ENCODE assay signal across 8 cellular contexts in genomic region chr22:36356708-36357694, GRCh38. TPM values are rescaled to one million over a fixed set of nuclear protein-coding genes. Genes with fewer than 3 reads are reported as not detected.
DNase-seq lines count a peak whose midpoint lies in the region; ATAC-seq and TF ChIP-seq lines count a peak whose summit lies in the region.

No MANE protein-coding gene starts in this region.

- TF ChIP-seq CTCF in dorsolateral prefrontal cortex (IDR thresholded peaks at IDR 0.05 in 54 of 56, conservative IDR thresholded peaks at IDR 0.05 in 2 of 56; ENCODE audit: low read depth in 1 of 56, partially characterized antibody in 56 of 56): no peak
- TF ChIP-seq CTCF in progenitor cell of endocrine pancreas (IDR thresholded peaks at IDR 0.05; ENCODE audit: unreplicated experiment): no peak

- POLR2A ChIA-PET in CD4-positive, alpha-beta memory T cell (lab: Charles Lee; ENCODE audit: partially characterized antibody): interaction anchor here (1.1 to 59.9 kb wide), 4 partner anchors 6 to 99 kb away, joined by 3 to 2535 read pairs (median 1269); partner anchors contain the start of gene MYH9

- CTCF ChIA-PET in CD4-positive, alpha-beta memory T cell (lab: Charles Lee; ENCODE audit: partially characterized antibody): interaction anchor here (0.8 to 3.0 kb wide), 11 partner anchors 8 to 112 kb away, joined by 3 to 12 read pairs (median 4); no protein-coding TSS in a partner anchor

- DNase-seq in CD4-positive, alpha-beta memory T cell: peak in 3 of 5 donors; percentile 49 to 82 (median 58)
- DNase-seq in T-helper 17 cell (peak in 1 of 3 donors; percentile 40), dorsolateral prefrontal cortex (no peak), progenitor cell of endocrine pancreas (ENCODE audit: low spot score, unreplicated experiment) (no peak), left lobe of liver (ENCODE audit: low spot score) (no peak), OCI-M1 (lab: John Stamatoyannopoulos, UW) (no peak)

- peaks cover 75 to 99% (median 88%) of the 10 kb centered on the region in 4 donors for H3K4me1 Mint-ChIP-seq in CD4-positive, alpha-beta memory T cell
- H3K4me1 Mint-ChIP-seq in T-helper 17 cell (peaks cover 84% of the 10 kb centered on the region), progenitor cell of endocrine pancreas (ENCODE audit: low read depth) (peaks cover 73% of the 10 kb centered on the region)

- intact Hi-C loops in CD4-positive, alpha-beta memory T cell (cut with micrococcal nuclease): loop anchor here (1.0 to 2.0 kb wide), 4 partner anchors 8 to 31 kb away; no protein-coding TSS in a partner anchor
- intact Hi-C loops in dorsolateral prefrontal cortex (cut with DNase I): no loop called here

- no peaks in the 10 kb centered on the region for H3K27me3 ChIP-seq in CD4-positive, alpha-beta memory T cell (ENCODE audit: insufficient read depth, low read length)
- H3K27me3 ChIP-seq in dorsolateral prefrontal cortex: no peaks in the 10 kb centered on the region

- peaks cover 0 to 6% (median 0%) of the 10 kb centered on the region in 8 donors for H3K9me3 Mint-ChIP-seq in CD4-positive, alpha-beta memory T cell
- H3K9me3 Mint-ChIP-seq in progenitor cell of endocrine pancreas (ENCODE audit: low read depth): no peaks in the 10 kb centered on the region

- peaks cover 100% of the 10 kb centered on the region for H3K4me1 ChIP-seq in CD4-positive, alpha-beta memory T cell (ENCODE audit: insufficient read depth, low read length)

- H3K9me3 ChIP-seq in CD4-positive, alpha-beta memory T cell (ENCODE audit: control insufficient read depth in 1 of 2, low read length in 2 of 2): no peaks in the 10 kb centered on the region
- H3K9me3 ChIP-seq in T-helper 17 cell (ENCODE audit: control insufficient read depth, low read length, poor library complexity, severe bottlenecking): no peaks in the 10 kb centered on the region

- H3K4me3 ChIP-seq in CD4-positive, alpha-beta memory T cell (ENCODE audit: low read length in 2 of 2): peak overlapping the region; percentile 19 to 39
- no peak overlapping the region for H3K4me3 ChIP-seq in dorsolateral prefrontal cortex

- no peaks in the 10 kb centered on the region for H3K27me3 Mint-ChIP-seq in CD4-positive, alpha-beta memory T cell
- H3K27me3 Mint-ChIP-seq in T-helper 17 cell (no peaks in the 10 kb centered on the region), progenitor cell of endocrine pancreas (no peaks in the 10 kb centered on the region)

- peak overlapping the region; percentile 55 for H3K27ac ChIP-seq in CD4-positive, alpha-beta memory T cell (ENCODE audit: low read depth, low read length)
- H3K27ac ChIP-seq in dorsolateral prefrontal cortex: peak overlapping the region in 51 of 59 donors; percentile 5 to 92 (median 71)

- H3K4me3 Mint-ChIP-seq in CD4-positive, alpha-beta memory T cell: peak overlapping the region; percentile 74 to 89 (median 82)
- H3K4me3 Mint-ChIP-seq in T-helper 17 cell: peak overlapping the region; percentile 96
- no peak overlapping the region for H3K4me3 Mint-ChIP-seq in progenitor cell of endocrine pancreas (ENCODE audit: low read depth)

- ATAC-seq in T-helper 17 cell (peak; percentile 57), left lobe of liver (no peak), GM19035 (IDR thresholded peaks at IDR 0.05; ENCODE audit: unreplicated experiment) (no peak), GM18868 (IDR thresholded peaks at IDR 0.05; ENCODE audit: unreplicated experiment) (no peak)

- peaks cover 18 to 48% of the 10 kb centered on the region in 2 donors for H3K36me3 Mint-ChIP-seq in CD4-positive, alpha-beta memory T cell
- H3K36me3 Mint-ChIP-seq in T-helper 17 cell (ENCODE audit: low read depth) (peaks cover 11% of the 10 kb centered on the region), progenitor cell of endocrine pancreas (ENCODE audit: insufficient read depth) (no peaks in the 10 kb centered on the region)

- peak overlapping the region; percentile 88 to 97 (median 92) for H3K27ac Mint-ChIP-seq in CD4-positive, alpha-beta memory T cell
- H3K27ac Mint-ChIP-seq in T-helper 17 cell (peak overlapping the region; percentile 100), progenitor cell of endocrine pancreas (peak overlapping the region; percentile 95)

- peaks cover 7% of the 10 kb centered on the region for H3K36me3 ChIP-seq in CD4-positive, alpha-beta memory T cell (ENCODE audit: insufficient read depth, low read length)

RNA-seq across cellular contexts. Expression of gene MYH9, which starts 30.8 kb away (rescaled TPM):
- total RNA-seq in CD4-positive, alpha-beta memory T cell: 100 to 1,000 TPM; 717 to 734 TPM
- polyA plus RNA-seq in CD4-positive, alpha-beta memory T cell: 100 to 1,000 TPM in 1 of 2 donors, 10 to 100 TPM in 1; 17.3 to 476 TPM
- total RNA-seq in T-helper 17 cell (1,000 to 10,000 TPM; 1,038 to 1,220 TPM), dorsolateral prefrontal cortex (100 to 1,000 TPM in 119 of 120 experiments, 10 to 100 TPM in 1; 95.7 to 282 (median 162) TPM), progenitor cell of endocrine pancreas (299 and 306 TPM in 2 replicates), left lobe of liver (204 TPM)

Comparison
In these comparisons a context has a peak if more than half of its experiments do, and no peak if none do; other contexts are left out.
1. DNase-seq: peak in CD4-positive, alpha-beta memory T cell (3 of 5); none in dorsolateral prefrontal cortex (0 of 10), progenitor cell of endocrine pancreas (single experiment), left lobe of liver (single experiment) and OCI-M1 (single experiment).
2. H3K4me3 ChIP-seq: peak in CD4-positive, alpha-beta memory T cell (2 of 2); none in dorsolateral prefrontal cortex (0 of 59).
3. Peak in every context shown above with its lines, with median percentiles within 50 percentile points of each other: H3K27ac Mint-ChIP-seq.